16 cellular contexts compared by ENCODE assay signal in the genomic region with DNA sequence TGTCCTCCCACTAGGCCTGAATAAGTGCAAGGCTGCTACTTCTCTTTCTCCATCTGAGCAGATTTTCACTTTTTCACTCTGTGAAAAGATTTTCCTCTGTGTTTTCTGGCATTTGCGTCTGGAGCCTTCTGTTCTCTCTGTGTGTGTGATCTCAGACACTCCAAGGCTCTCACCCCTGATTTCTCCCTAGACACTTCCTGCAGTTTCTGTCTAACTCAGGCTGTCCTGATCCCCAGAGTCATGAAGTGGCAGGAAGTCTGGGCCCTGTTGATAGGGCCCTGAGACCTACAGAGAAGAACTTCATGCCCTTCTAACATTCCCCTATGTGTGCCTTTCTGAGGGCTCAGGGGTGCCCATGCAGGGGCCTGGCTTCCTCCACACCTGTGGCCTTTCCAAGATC. TPM values are rescaled to one million over a fixed set of nuclear protein-coding genes. Genes with fewer than 3 reads are reported as not detected.
"Had no signal": no experiment of that assay in that cellular context is flagged by ENCODE, and none has a peak within 500 bp of the region (broad histone marks: within the 10 kb centered on the region; RNA-seq: fewer than 3 reads in every experiment).

No MANE protein-coding gene starts in this region.

- H3K27ac Mint-ChIP-seq: activated naive CD4-positive, alpha-beta T cell treated with anti-CD3 and anti-CD28 coated beads for 36 hours; activated T-cell treated with anti-CD3 and anti-CD28 coated beads, Interleukin-2, amount 50 U/mL, for 24 hours; progenitor cell of endocrine pancreas; T-cell had no signal

- H3K9me3 Mint-ChIP-seq: activated naive CD4-positive, alpha-beta T cell treated with anti-CD3 and anti-CD28 coated beads for 36 hours; activated T-cell treated with anti-CD3 and anti-CD28 coated beads, Interleukin-2, amount 50 U/mL, for 24 hours; neural crest cell; T-cell had no signal

- H3K36me3 Mint-ChIP-seq: T-cell had no signal

- H3K4me3 Mint-ChIP-seq: activated naive CD4-positive, alpha-beta T cell treated with anti-CD3 and anti-CD28 coated beads for 36 hours; activated T-cell treated with anti-CD3 and anti-CD28 coated beads, Interleukin-2, amount 50 U/mL, for 24 hours; neural crest cell; T-cell had no signal

- ATAC-seq: body of pancreas; stimulated activated naive CD8-positive, alpha-beta T cell treated with anti-CD3 and anti-CD28 coated beads, Interleukin-15, Interleukin-2, amounts not matched to agents 100 U/mL and 50 U/mL, for 24 hours; T-cell had no signal

- DNase-seq: activated CD4-positive, alpha-beta T cell treated with anti-CD3 and anti-CD28 coated beads, Interleukin-2, amount 50 U/mL, for 4 hours; activated naive CD4-positive, alpha-beta T cell treated with anti-CD3 and anti-CD28 coated beads for 36 hours; activated T-cell treated with anti-CD3 and anti-CD28 coated beads, Interleukin-2, amount 50 U/mL, for 24 hours; body of pancreas; caudate nucleus; colonic mucosa; midbrain; SK-N-SH; stimulated activated naive CD8-positive, alpha-beta T cell treated with anti-CD3 and anti-CD28 coated beads, Interleukin-15, Interleukin-2, amounts not matched to agents 100 U/mL and 50 U/mL, for 24 hours; substantia nigra; T-cell; T-helper 9 cell; WERI-Rb-1 had no signal

- H3K4me1 Mint-ChIP-seq: neural crest cell had no signal

RNA-seq across cellular contexts. Expression of gene SIGLEC7, which starts 37.2 kb away (rescaled TPM):
- total RNA-seq: activated naive CD4-positive, alpha-beta T cell treated with anti-CD3 and anti-CD28 coated beads for 36 hours; body of pancreas; myocyte; neural crest cell; progenitor cell of endocrine pancreas had no signal

RNA-seq across cellular contexts. Expression of gene CD33, which starts 45.6 kb away (rescaled TPM):
- total RNA-seq: myocyte, neural crest cell, progenitor cell of endocrine pancreas had no signal

RNA-seq across cellular contexts. Expression of gene SIGLEC9, which starts 54.6 kb away (rescaled TPM):
- total RNA-seq: myocyte, neural crest cell, progenitor cell of endocrine pancreas had no signal
